Comparison of ENCODE assay signal across 15 cellular contexts in genomic region chr19:55528030-55528801, GRCh38. TPM values are rescaled to one million over a fixed set of nuclear protein-coding genes. Genes with fewer than 3 reads are reported as not detected.
DNase-seq lines count a peak whose midpoint lies in the region; ATAC-seq and TF ChIP-seq lines count a peak whose summit lies in the region.
"Had no signal": no experiment of that assay in that cellular context is flagged by ENCODE, and none has a peak within 500 bp of the region (broad histone marks: within the 10 kb centered on the region; RNA-seq: fewer than 3 reads in every experiment).

No MANE protein-coding gene starts in this region.

- intact Hi-C loops in Calu3 (cut with micrococcal nuclease; ENCODE audit: unreplicated experiment) = no loop called here

- H3K36me3 Mint-ChIP-seq in chondrocyte (ENCODE audit: low read depth) (no peaks in the 10 kb centered on the region), Calu3 (ENCODE audit: insufficient read depth, unreplicated experiment) (no peaks in the 10 kb centered on the region)
- H3K36me3 Mint-ChIP-seq: activated naive CD8-positive, alpha-beta T cell had no signal

- H3K9me3 Mint-ChIP-seq in chondrocyte (ENCODE audit: low read depth) (no peaks in the 10 kb centered on the region), Calu3 (ENCODE audit: low read depth, unreplicated experiment) (no peaks in the 10 kb centered on the region)
- H3K9me3 Mint-ChIP-seq: activated CD4-positive, alpha-beta memory T cell treated with anti-CD3 and anti-CD28 coated beads, Interleukin-2, amount 10 ng/mL, durations not matched to agents 7 days and 5 days had no signal

- H3K27me3 Mint-ChIP-seq in chondrocyte (ENCODE audit: low read depth) (no peaks in the 10 kb centered on the region), Calu3 (ENCODE audit: unreplicated experiment) (no peaks in the 10 kb centered on the region)
- H3K27me3 Mint-ChIP-seq: activated CD4-positive, alpha-beta memory T cell treated with anti-CD3 and anti-CD28 coated beads, Interleukin-2, amount 10 ng/mL, durations not matched to agents 7 days and 5 days had no signal

- H3K4me3 Mint-ChIP-seq in chondrocyte (ENCODE audit: unreplicated experiment) (no peak overlapping the region), Calu3 (ENCODE audit: low read depth, unreplicated experiment) (no peak overlapping the region)
- H3K4me3 Mint-ChIP-seq: activated CD4-positive, alpha-beta memory T cell treated with anti-CD3 and anti-CD28 coated beads, Interleukin-2, amount 10 ng/mL, durations not matched to agents 7 days and 5 days; activated naive CD8-positive, alpha-beta T cell had no signal

- CTCF ChIA-PET in Calu3 (lab: Charles Lee) = no interaction called here

- no peak overlapping the region for H3K4me3 ChIP-seq in AG09309 (ENCODE audit: control insufficient read depth, low read depth, low read length)
- H3K4me3 ChIP-seq: BLaER1 treated with 17β-estradiol and CSF1 and Interleukin-3, amounts not matched to agents 10 nM and 100 nM; gastroesophageal sphincter had no signal

- DNase-seq in AG09309 (ENCODE audit: low read depth) (no peak), GM03348 (ENCODE audit: low spot score) (peak; percentile 43), NCI-H69 (lab: John Stamatoyannopoulos, UW) (peak; percentile 98), chondrocyte (ENCODE audit: low spot score) (no peak), CD1c-positive myeloid dendritic cell (ENCODE audit: extremely low spot score) (no peak), Calu3 (no peak), HCEC 1CT (no peak)
- DNase-seq: activated CD4-positive, alpha-beta memory T cell treated with anti-CD3 and anti-CD28 coated beads, Interleukin-2, amount 10 ng/mL, durations not matched to agents 7 days and 5 days; stimulated activated CD4-positive, alpha-beta T cell treated with anti-CD3 and anti-CD28 coated beads, Interleukin-15, amount 100 ng/mL, for 24 hours had no signal

- H3K4me1 Mint-ChIP-seq in chondrocyte (ENCODE audit: low read depth) (peaks cover 3% of the 10 kb centered on the region), Calu3 (ENCODE audit: low read depth, unreplicated experiment) (no peaks in the 10 kb centered on the region)
- H3K4me1 Mint-ChIP-seq: activated CD4-positive, alpha-beta memory T cell treated with anti-CD3 and anti-CD28 coated beads, Interleukin-2, amount 10 ng/mL, durations not matched to agents 7 days and 5 days had no signal

- ATAC-seq in HG03135 (IDR thresholded peaks at IDR 0.05; ENCODE audit: unreplicated experiment) = no peak
- ATAC-seq: gastroesophageal sphincter had no signal

- no TSS peak for BruUV-seq in Calu3 (replicated peaks; lab: Mats Ljungman, UMichigan)

- TF ChIP-seq CTCF in AG09309 (IDR thresholded peaks at IDR 0.05; ENCODE audit: control insufficient read depth, insufficient read depth, low read depth, low read length, missing control alignments) = peak; percentile 38
- TF ChIP-seq CTCF in chondrocyte (IDR thresholded peaks at IDR 0.05) = peak; percentile 57
- no peak for TF ChIP-seq CTCF in Calu3 (IDR thresholded peaks at IDR 0.05; ENCODE audit: unreplicated experiment)

- H3K27ac Mint-ChIP-seq in chondrocyte (ENCODE audit: unreplicated experiment) (no peak overlapping the region), Calu3 (ENCODE audit: unreplicated experiment) (no peak overlapping the region)
- H3K27ac Mint-ChIP-seq: activated CD4-positive, alpha-beta memory T cell treated with anti-CD3 and anti-CD28 coated beads, Interleukin-2, amount 10 ng/mL, durations not matched to agents 7 days and 5 days; activated naive CD8-positive, alpha-beta T cell had no signal

RNA-seq across cellular contexts. Expression of gene SBK2, which starts 8.7 kb away (rescaled TPM):
- total RNA-seq in chondrocyte (not detected in 3 replicates), Calu3 (2022) (not detected in 2 replicates)
- total RNA-seq: activated CD4-positive, alpha-beta memory T cell treated with anti-CD3 and anti-CD28 coated beads, Interleukin-2, amount 10 ng/mL, durations not matched to agents 7 days and 5 days; dermis microvascular lymphatic vessel endothelial cell; gastroesophageal sphincter; T-helper 1 cell treated with Interleukin-12 subunit alpha and Interleukin-12 subunit beta and Interleukin-4 antibody, amounts not matched to agents 30 ng/mL and 1 ng/mL, for 36 hours had no signal

RNA-seq across cellular contexts. Expression of gene SBK3, which starts 17.1 kb away (rescaled TPM):
- not detected in 3 replicates for total RNA-seq in chondrocyte
- 0.57 and 0.78 TPM in 2 replicates for total RNA-seq in Calu3 (2022)
- total RNA-seq: activated CD4-positive, alpha-beta memory T cell treated with anti-CD3 and anti-CD28 coated beads, Interleukin-2, amount 10 ng/mL, durations not matched to agents 7 days and 5 days; T-helper 1 cell treated with Interleukin-12 subunit alpha and Interleukin-12 subunit beta and Interleukin-4 antibody, amounts not matched to agents 30 ng/mL and 1 ng/mL, for 36 hours had no signal

RNA-seq across cellular contexts. Expression of gene SSC5D, which starts 40.0 kb away (rescaled TPM):
- total RNA-seq in chondrocyte (33.6 to 50.0 TPM (median 34.5 TPM) in 3 replicates), Calu3 (2022) (0.26 and 0.69 TPM in 2 replicates)

RNA-seq across cellular contexts. Expression of gene NAT14, which starts 43.2 kb away (rescaled TPM):
- 32.1 to 50.0 TPM (median 33.1 TPM) in 3 replicates for total RNA-seq in chondrocyte
- total RNA-seq in Calu3 (2022) = 49.6 and 60.6 TPM in 2 replicates

RNA-seq across cellular contexts. Expression of gene ZNF628, which starts 51.8 kb away (rescaled TPM):
- 9.1 to 9.7 TPM (median 9.4 TPM) in 3 replicates for total RNA-seq in chondrocyte
- 11.9 and 13.0 TPM in 2 replicates for total RNA-seq in Calu3 (2022)

Comparison
In these comparisons a context has a peak if more than half of its experiments do, and no peak if none do; other contexts are left out.
1. DNase-seq: peak in GM03348 (single experiment) and NCI-H69 (single experiment); none in AG09309 (single experiment), chondrocyte (single experiment), CD1c-positive myeloid dendritic cell (single experiment), Calu3 (single experiment) and HCEC 1CT (single experiment).
2. RNA of gene SSC5D, which starts 40.0 kb away (total RNA-seq): 33.6 to 50.0 TPM in chondrocyte; 0.26 to 0.69 TPM in Calu3; every median in the first group is over 10 times any median in the second.